Comparison of ENCODE assay signal across 20 cellular contexts in the genomic region with DNA sequence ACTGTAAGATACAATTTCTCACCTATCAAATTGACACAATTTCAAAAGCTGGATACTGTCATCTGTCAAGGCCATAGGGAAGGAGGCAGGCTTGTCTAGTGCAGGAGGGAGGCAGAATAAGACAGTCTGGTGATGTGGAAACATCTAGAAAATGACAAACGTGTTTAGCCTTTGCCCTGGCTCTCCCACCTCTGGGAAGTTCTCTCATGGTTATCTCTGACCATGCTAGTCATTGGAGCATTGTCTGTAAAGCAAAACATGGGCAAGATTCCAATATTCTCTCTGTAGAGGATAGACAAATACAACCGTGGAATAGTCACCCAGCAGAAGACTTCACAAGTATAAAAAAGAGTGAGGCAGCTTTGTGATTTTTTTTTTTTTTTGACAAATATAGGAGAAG. TPM values are rescaled to one million over a fixed set of nuclear protein-coding genes. Genes with fewer than 3 reads are reported as not detected.
DNase-seq lines count a peak whose midpoint lies in the region; ATAC-seq and TF ChIP-seq lines count a peak whose summit lies in the region.
"Had no signal": no experiment of that assay in that cellular context is flagged by ENCODE, and none has a peak within 500 bp of the region (broad histone marks: within the 10 kb centered on the region; RNA-seq: fewer than 3 reads in every experiment).

No MANE protein-coding gene starts in this region.

- no peaks in the 10 kb centered on the region for H3K9me3 ChIP-seq in GM23248 (ENCODE audit: low read depth)

- no peak overlapping the region for H3K9ac ChIP-seq in GM23248

- ATAC-seq in HG02981 (IDR thresholded peaks at IDR 0.05; ENCODE audit: unreplicated experiment), result no peak
- ATAC-seq in GM21723 (IDR thresholded peaks at IDR 0.05; ENCODE audit: unreplicated experiment), result no peak
- ATAC-seq: activated T-cell treated with anti-CD3 and anti-CD28 coated beads, Interleukin-2, amount 50 U/mL, for 4 hours; stimulated activated naive CD8-positive, alpha-beta T cell treated with anti-CD3 and anti-CD28 coated beads, Interleukin-15, amount 100 ng/mL, for 72 hours had no signal

- no peaks in the 10 kb centered on the region for H4K20me1 ChIP-seq in GM23248 (ENCODE audit: insufficient read depth)

- H3K4me2 ChIP-seq in GM23248 (ENCODE audit: unreplicated experiment), result no peak overlapping the region

- no peaks in the 10 kb centered on the region for H3K9me3 Mint-ChIP-seq in nephron
- H3K9me3 Mint-ChIP-seq: activated CD4-positive, alpha-beta memory T cell treated with anti-CD3 and anti-CD28 coated beads, Interleukin-2, amount 10 ng/mL, durations not matched to agents 7 days and 5 days; activated naive CD4-positive, alpha-beta T cell treated with anti-CD3 and anti-CD28 coated beads, Interleukin-2, amount 10 ng/mL, durations not matched to agents 7 days and 5 days; activated T-cell treated with anti-CD3 and anti-CD28 coated beads, Interleukin-2, amount 50 U/mL, for 4 hours; CD4-positive, alpha-beta memory T cell; neural crest cell; stimulated activated naive CD8-positive, alpha-beta T cell treated with anti-CD3 and anti-CD28 coated beads, Interleukin-15, amount 100 ng/mL, for 72 hours had no signal

- H3K27me3 Mint-ChIP-seq in nephron (ENCODE audit: low read depth), result peaks cover 24% of the 10 kb centered on the region
- H3K27me3 Mint-ChIP-seq: CD4-positive, alpha-beta memory T cell; stimulated activated naive CD8-positive, alpha-beta T cell treated with anti-CD3 and anti-CD28 coated beads, Interleukin-15, amount 100 ng/mL, for 72 hours had no signal

- DNase-seq in GM23248 (peak; percentile 15), NCI-H2196 treated with DMSO at 0.1 percent for 48 hours (lab: John Stamatoyannopoulos, UW; ENCODE audit: unreplicated experiment) (peak; percentile 40), dermis blood vessel endothelial cell (peak; percentile 59), nucleus accumbens (lab: John Stamatoyannopoulos, UW) (no peak)
- no peak for DNase-seq in activated CD4-positive, alpha-beta T cell treated with anti-CD3 and anti-CD28 coated beads for 48 hours
- DNase-seq: activated CD4-positive, alpha-beta memory T cell treated with anti-CD3 and anti-CD28 coated beads, Interleukin-2, amount 10 ng/mL, durations not matched to agents 7 days and 5 days; activated naive CD4-positive, alpha-beta T cell treated with anti-CD3 and anti-CD28 coated beads, Interleukin-2, amount 10 ng/mL, durations not matched to agents 7 days and 5 days; activated T-cell treated with anti-CD3 and anti-CD28 coated beads, Interleukin-2, amount 50 U/mL, for 4 hours; CD4-positive, alpha-beta memory T cell; DND-41; foreskin fibroblast; GOT3; retina; stimulated activated naive CD8-positive, alpha-beta T cell treated with anti-CD3 and anti-CD28 coated beads, Interleukin-15, amount 100 ng/mL, for 72 hours; T-helper 1 cell had no signal

- no peak for TF ChIP-seq CTCF in nephron (IDR thresholded peaks at IDR 0.05; ENCODE audit: unreplicated experiment in 3 of 3)

- H3K36me3 Mint-ChIP-seq in nephron (ENCODE audit: low read depth), result no peaks in the 10 kb centered on the region
- H3K36me3 Mint-ChIP-seq: activated naive CD4-positive, alpha-beta T cell treated with anti-CD3 and anti-CD28 coated beads, Interleukin-2, amount 10 ng/mL, durations not matched to agents 7 days and 5 days; CD4-positive, alpha-beta memory T cell had no signal

- H3K27ac Mint-ChIP-seq in nephron, result peak overlapping the region in 2 of 3 experiments; percentile 13 to 32
- H3K27ac Mint-ChIP-seq: activated CD4-positive, alpha-beta memory T cell treated with anti-CD3 and anti-CD28 coated beads, Interleukin-2, amount 10 ng/mL, durations not matched to agents 7 days and 5 days; activated naive CD4-positive, alpha-beta T cell treated with anti-CD3 and anti-CD28 coated beads, Interleukin-2, amount 10 ng/mL, durations not matched to agents 7 days and 5 days; CD4-positive, alpha-beta memory T cell; stimulated activated naive CD8-positive, alpha-beta T cell treated with anti-CD3 and anti-CD28 coated beads, Interleukin-15, amount 100 ng/mL, for 72 hours had no signal

- H3K4me3 ChIP-seq in GM23248, result no peak overlapping the region

- no peaks in the 10 kb centered on the region for H3F3A ChIP-seq in GM23248 (ENCODE audit: insufficient read depth)

- 0 out of 2 replicates have a peak, but pooled peaks cover 10% of the 10 kb centered on the region for H3K27me3 ChIP-seq in GM23248 (replicated peaks; ENCODE audit: insufficient read depth)

- H2AFZ ChIP-seq in GM23248, result no peak overlapping the region

- H3K4me1 ChIP-seq in GM23248 (ENCODE audit: insufficient read depth), result no peaks in the 10 kb centered on the region

- WGBS in GM23248 (ENCODE audit: low coverage in 1 of 2, low lambda C conversion rate in 2 of 2, missing lambda C conversion rate in 2 of 2), 2 experiments, result 19 to 20% methylated on average over 2 of the region's 2 CpGs

- H3K27ac ChIP-seq in GM23248, result no peak overlapping the region
- H3K27ac ChIP-seq: HL-60 had no signal

- peaks cover 5% of the 10 kb centered on the region for H3K4me1 Mint-ChIP-seq in nephron
- H3K4me1 Mint-ChIP-seq: activated naive CD4-positive, alpha-beta T cell treated with anti-CD3 and anti-CD28 coated beads, Interleukin-2, amount 10 ng/mL, durations not matched to agents 7 days and 5 days; neural crest cell; stimulated activated naive CD8-positive, alpha-beta T cell treated with anti-CD3 and anti-CD28 coated beads, Interleukin-15, amount 100 ng/mL, for 72 hours had no signal

- no peaks in the 10 kb centered on the region for H3K36me3 ChIP-seq in GM23248 (ENCODE audit: low read depth)

- H3K9me2 ChIP-seq in GM23248 (ENCODE audit: insufficient read depth), result no peaks in the 10 kb centered on the region

- H3K79me2 ChIP-seq in GM23248 (ENCODE audit: insufficient read depth), result no peaks in the 10 kb centered on the region

- no peak overlapping the region for H3K4me3 Mint-ChIP-seq in nephron
- H3K4me3 Mint-ChIP-seq: activated CD4-positive, alpha-beta memory T cell treated with anti-CD3 and anti-CD28 coated beads, Interleukin-2, amount 10 ng/mL, durations not matched to agents 7 days and 5 days; activated naive CD4-positive, alpha-beta T cell treated with anti-CD3 and anti-CD28 coated beads, Interleukin-2, amount 10 ng/mL, durations not matched to agents 7 days and 5 days; activated T-cell treated with anti-CD3 and anti-CD28 coated beads, Interleukin-2, amount 50 U/mL, for 4 hours; CD4-positive, alpha-beta memory T cell; neural crest cell; stimulated activated naive CD8-positive, alpha-beta T cell treated with anti-CD3 and anti-CD28 coated beads, Interleukin-15, amount 100 ng/mL, for 72 hours had no signal

- in situ Hi-C loops in GM23248 (cut with MboI), result no loop called here

RNA-seq across cellular contexts. Expression of a gene that starts 9.1 kb away (rescaled TPM):
- 2.8 and 4.8 TPM in 2 replicates for total RNA-seq in GM23248 (2014; rRNA removed; shearing (Covaris generic))
- 5.0 and 5.1 TPM in 2 replicates for polyA plus RNA-seq in GM23248 (2016; fragmentation: Nextera tagmentation; extraction: Ambion mirVana)
- 3.0 and 3.1 TPM in 2 replicates for total RNA-seq in dermis blood vessel endothelial cell

RNA-seq across cellular contexts. Expression of a gene that starts 25.1 kb away (rescaled TPM):
- 23.9 and 31.7 TPM in 2 replicates for total RNA-seq in GM23248 (2014; rRNA removed; shearing (Covaris generic))
- 48.2 and 50.8 TPM in 2 replicates for polyA plus RNA-seq in GM23248 (2016; fragmentation: Nextera tagmentation; extraction: Ambion mirVana)
- 30.8 and 61.4 TPM in 2 replicates for total RNA-seq in dermis blood vessel endothelial cell

Comparison
In these comparisons a context has a peak if more than half of its experiments do, and no peak if none do; other contexts are left out.
1. DNase-seq: peak in GM23248 (single experiment), NCI-H2196 treated with DMSO at 0.1 percent for 48 hours (single experiment) and dermis blood vessel endothelial cell (single experiment); none in nucleus accumbens (0 of 56) and activated CD4-positive, alpha-beta T cell treated with anti-CD3 and anti-CD28 coated beads for 48 hours (single experiment).